In the genomic region with DNA sequence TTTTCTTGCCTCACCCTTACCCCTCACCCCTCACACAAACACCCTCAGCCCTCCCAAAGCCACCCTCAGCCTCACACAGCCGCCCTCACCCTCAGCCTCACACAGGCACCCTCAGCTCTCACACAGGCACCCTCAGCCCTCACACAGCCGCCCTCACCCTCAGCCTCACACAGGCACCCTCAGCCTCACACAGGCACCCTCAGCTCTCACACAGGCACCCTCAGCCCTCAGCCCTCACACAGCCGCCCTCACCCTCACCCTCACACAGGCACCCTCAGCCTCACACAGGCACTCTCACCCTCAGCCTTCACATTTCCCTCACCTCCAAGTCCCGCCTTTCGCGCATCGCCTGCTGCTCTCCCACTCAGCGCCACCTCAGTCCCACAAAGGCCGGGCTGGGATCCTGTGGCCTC, we compare ENCODE assay signal across 1 cellular context.
TF ChIP-seq lines count a peak whose summit lies in the region.

No MANE protein-coding gene starts in this region.

TF ChIP-seq in SK-N-SH treated with all-trans-retinoic acid at 6 μM for 48 hours, 23 proteins besides CTCF, POLR2A, EP300 and RAD21 (continued from another document):
- TF ChIP-seq BACH2 (CRISPR knock-in tag; IDR thresholded peaks at IDR 0.05; ENCODE audit: borderline replicate concordance) (no peak), ZFP3 (CRISPR knock-in tag; IDR thresholded peaks at IDR 0.05) (no peak), ZNF8 (CRISPR knock-in tag; IDR thresholded peaks at IDR 0.05) (no peak), TOX (CRISPR knock-in tag; IDR thresholded peaks at IDR 0.05; ENCODE audit: borderline replicate concordance) (no peak), ZNF70 (CRISPR knock-in tag; IDR thresholded peaks at IDR 0.05) (no peak)
- TF ChIP-seq, protein P1, sequence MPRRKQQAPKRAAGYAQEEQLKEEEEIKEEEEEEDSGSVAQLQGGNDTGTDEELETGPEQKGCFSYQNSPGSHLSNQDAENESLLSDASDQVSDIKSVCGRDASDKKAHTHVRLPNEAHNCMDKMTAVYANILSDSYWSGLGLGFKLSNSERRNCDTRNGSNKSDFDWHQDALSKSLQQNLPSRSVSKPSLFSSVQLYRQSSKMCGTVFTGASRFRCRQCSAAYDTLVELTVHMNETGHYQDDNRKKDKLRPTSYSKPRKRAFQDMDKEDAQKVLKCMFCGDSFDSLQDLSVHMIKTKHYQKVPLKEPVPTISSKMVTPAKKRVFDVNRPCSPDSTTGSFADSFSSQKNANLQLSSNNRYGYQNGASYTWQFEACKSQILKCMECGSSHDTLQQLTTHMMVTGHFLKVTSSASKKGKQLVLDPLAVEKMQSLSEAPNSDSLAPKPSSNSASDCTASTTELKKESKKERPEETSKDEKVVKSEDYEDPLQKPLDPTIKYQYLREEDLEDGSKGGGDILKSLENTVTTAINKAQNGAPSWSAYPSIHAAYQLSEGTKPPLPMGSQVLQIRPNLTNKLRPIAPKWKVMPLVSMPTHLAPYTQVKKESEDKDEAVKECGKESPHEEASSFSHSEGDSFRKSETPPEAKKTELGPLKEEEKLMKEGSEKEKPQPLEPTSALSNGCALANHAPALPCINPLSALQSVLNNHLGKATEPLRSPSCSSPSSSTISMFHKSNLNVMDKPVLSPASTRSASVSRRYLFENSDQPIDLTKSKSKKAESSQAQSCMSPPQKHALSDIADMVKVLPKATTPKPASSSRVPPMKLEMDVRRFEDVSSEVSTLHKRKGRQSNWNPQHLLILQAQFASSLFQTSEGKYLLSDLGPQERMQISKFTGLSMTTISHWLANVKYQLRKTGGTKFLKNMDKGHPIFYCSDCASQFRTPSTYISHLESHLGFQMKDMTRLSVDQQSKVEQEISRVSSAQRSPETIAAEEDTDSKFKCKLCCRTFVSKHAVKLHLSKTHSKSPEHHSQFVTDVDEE (CRISPR knock-in tag; IDR thresholded peaks at IDR 0.05) = no peak
- TF ChIP-seq, protein P2, sequence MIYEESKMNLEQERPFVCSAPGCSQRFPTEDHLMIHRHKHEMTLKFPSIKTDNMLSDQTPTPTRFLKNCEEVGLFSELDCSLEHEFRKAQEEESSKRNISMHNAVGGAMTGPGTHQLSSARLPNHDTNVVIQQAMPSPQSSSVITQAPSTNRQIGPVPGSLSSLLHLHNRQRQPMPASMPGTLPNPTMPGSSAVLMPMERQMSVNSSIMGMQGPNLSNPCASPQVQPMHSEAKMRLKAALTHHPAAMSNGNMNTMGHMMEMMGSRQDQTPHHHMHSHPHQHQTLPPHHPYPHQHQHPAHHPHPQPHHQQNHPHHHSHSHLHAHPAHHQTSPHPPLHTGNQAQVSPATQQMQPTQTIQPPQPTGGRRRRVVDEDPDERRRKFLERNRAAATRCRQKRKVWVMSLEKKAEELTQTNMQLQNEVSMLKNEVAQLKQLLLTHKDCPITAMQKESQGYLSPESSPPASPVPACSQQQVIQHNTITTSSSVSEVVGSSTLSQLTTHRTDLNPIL (CRISPR knock-in tag; IDR thresholded peaks at IDR 0.05; ENCODE audit: low read depth) = no peak
